In genomic region chr5:54523534-54523933, GRCh38 we compare ENCODE assay signal across 1 cellular context.
TF ChIP-seq lines count a peak whose summit lies in the region.

No MANE protein-coding gene starts in this region.

TF ChIP-seq in GM23338, 12 proteins besides CTCF, POLR2A, EP300 and RAD21 (continued from another document):
- TF ChIP-seq, protein P1, sequence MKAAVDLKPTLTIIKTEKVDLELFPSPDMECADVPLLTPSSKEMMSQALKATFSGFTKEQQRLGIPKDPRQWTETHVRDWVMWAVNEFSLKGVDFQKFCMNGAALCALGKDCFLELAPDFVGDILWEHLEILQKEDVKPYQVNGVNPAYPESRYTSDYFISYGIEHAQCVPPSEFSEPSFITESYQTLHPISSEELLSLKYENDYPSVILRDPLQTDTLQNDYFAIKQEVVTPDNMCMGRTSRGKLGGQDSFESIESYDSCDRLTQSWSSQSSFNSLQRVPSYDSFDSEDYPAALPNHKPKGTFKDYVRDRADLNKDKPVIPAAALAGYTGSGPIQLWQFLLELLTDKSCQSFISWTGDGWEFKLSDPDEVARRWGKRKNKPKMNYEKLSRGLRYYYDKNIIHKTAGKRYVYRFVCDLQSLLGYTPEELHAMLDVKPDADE (IDR thresholded peaks at IDR 0.05): no peak
- TF ChIP-seq STAT1 (IDR thresholded peaks at IDR 0.05; ENCODE audit: unreplicated experiment): no peak
- no peak for TF ChIP-seq ZNF331 (CRISPR knock-in tag; IDR thresholded peaks at IDR 0.05; ENCODE audit: low read depth)
TF ChIP-seq in GM23338: peak in this region for 0.
